In the genomic region with DNA sequence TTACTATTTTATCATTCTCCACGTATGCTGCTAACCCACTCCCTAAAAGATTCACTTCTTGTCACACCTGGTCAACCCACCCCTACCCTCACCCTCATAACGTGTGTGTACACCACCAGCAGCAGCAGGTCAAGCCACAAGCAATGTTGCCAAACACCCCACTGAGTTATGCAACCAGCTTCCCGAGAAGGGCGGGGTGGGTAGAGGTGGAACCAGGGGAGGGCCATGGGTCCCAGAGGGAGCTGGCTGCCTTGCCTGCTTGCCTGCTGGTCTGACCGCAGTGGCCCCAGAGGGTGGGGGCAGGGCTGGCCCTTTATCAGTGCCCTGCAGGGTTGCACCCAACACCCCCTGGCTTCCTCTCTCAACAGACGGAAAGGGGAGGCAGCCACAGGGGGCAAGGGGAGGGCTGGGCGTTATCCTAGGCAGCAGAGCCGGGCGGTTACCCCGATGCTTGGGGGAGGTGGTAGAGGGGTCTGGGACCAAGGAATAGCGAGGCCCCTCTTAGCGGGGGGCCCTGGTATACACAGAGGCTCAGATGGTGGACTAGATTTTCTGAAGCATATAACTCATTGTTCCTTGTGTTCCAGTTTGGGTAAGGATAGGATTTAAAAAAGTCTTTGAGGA, we compare ENCODE assay signal across 1 cellular context.
TF ChIP-seq lines count a peak whose summit lies in the region.

No MANE protein-coding gene starts in this region.

TF ChIP-seq in K562, 482 proteins besides CTCF, POLR2A, EP300 and RAD21 (continued from another document):
- TF ChIP-seq, protein P1, sequence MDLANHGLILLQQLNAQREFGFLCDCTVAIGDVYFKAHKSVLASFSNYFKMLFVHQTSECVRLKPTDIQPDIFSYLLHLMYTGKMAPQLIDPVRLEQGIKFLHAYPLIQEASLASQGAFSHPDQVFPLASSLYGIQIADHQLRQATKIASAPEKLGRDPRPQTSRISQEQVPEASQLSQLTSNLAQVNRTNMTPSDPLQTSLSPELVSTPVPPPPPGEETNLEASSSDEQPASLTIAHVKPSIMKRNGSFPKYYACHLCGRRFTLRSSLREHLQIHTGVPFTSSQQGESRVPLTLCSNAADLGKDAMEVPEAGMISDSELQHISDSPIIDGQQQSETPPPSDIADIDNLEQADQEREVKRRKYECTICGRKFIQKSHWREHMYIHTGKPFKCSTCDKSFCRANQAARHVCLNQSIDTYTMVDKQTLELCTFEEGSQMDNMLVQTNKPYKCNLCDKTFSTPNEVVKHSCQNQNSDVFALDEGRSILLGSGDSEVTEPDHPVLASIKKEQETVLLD (IDR thresholded peaks at IDR 0.05), result peak; percentile 93
- TF ChIP-seq OTX1 (CRISPR knock-in tag; IDR thresholded peaks at IDR 0.05) (no peak), CAMTA2 (CRISPR knock-in tag; conservative IDR thresholded peaks at IDR 0.05) (no peak), KLF6 (CRISPR knock-in tag; IDR thresholded peaks at IDR 0.05; ENCODE audit: borderline replicate concordance) (peak; percentile 81; the same call in 1 of the 2 replicates), COPS2 (conservative IDR thresholded peaks at IDR 0.05) (no peak), HDAC2 (IDR thresholded peaks at IDR 0.05) (peak; percentile 94), TAF9B (IDR thresholded peaks at IDR 0.05; ENCODE audit: partially characterized antibody) (no peak), ZNF445 (CRISPR knock-in tag; IDR thresholded peaks at IDR 0.05; ENCODE audit: low read depth) (no peak), SUPT5H (IDR thresholded peaks at IDR 0.05) (peak; percentile 59; the same call in 1 of the 2 replicates), PHF20 (IDR thresholded peaks at IDR 0.05; ENCODE audit: partially characterized antibody) (no peak), CBX2 (IDR thresholded peaks at IDR 0.05; ENCODE audit: insufficient read depth, low read length, poor library complexity, severe bottlenecking) (no peak), SRF (CRISPR knock-in tag; IDR thresholded peaks at IDR 0.05) (peak in 1 of 2 experiments; percentile 28; a peak in 1 of 4 replicates), ZC3H11A (IDR thresholded peaks at IDR 0.05; ENCODE audit: low read depth, low read length) (no peak)
